ENCODE assay signal across 8 cellular contexts in the genomic region with DNA sequence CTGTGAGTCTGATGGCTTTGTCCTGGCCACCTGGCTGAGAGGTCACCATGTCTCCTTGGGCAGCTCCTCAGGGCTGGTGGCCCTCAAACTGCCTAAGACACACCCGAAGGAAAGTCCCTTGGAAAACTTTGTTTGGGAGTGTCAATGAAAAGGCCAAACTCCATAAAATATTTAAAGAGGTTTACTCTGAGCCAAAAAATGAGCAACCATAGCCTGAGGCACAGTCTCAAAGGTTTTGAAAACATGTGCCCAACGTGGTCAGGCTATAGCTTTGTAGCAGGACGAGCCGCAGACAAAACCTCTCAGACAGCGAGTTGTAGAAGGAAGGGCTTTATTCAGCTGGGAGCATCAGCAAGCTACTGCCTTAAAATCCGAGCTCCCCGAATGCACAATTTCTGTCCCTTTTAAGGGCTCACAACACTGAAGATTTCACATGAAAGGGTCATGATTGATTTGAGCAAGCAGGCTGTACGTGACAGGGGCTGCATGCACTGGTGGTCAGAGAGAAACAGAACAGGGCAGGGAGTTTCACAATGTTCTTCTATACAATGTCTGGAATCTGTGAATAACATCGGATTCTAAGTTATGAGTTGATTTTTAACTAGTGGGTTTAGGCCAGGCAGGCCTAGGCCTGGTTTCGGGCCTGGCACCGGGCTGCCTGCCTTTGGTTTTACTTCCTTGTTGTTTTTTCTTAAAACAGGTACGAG. TPM values are rescaled to one million over a fixed set of nuclear protein-coding genes. Genes with fewer than 3 reads are reported as not detected.
DNase-seq lines count a peak whose midpoint lies in the region; FAIRE-seq and TF ChIP-seq lines count a peak whose summit lies in the region.
"Not testable (repeated sequence)": the region's sequence is repeated elsewhere in the genome, so short reads cannot be mapped to it uniquely, and the experiment has no call there.

No MANE protein-coding gene starts in this region.

- intact Hi-C loops in Calu3 (cut with micrococcal nuclease; ENCODE audit: unreplicated experiment), result not testable (repeated sequence)
- intact Hi-C loops in kidney (cut with DNase I), result loop anchor here (10.0 kb wide), 1 partner anchor 183 kb away; no protein-coding TSS in a partner anchor

- H3K4me3 Mint-ChIP-seq in Calu3 (ENCODE audit: low read depth, unreplicated experiment), result peak overlapping the region; percentile 25
- not testable (repeated sequence) for H3K4me3 Mint-ChIP-seq in type B pancreatic cell

- H3K4me1 Mint-ChIP-seq in Calu3 (ENCODE audit: low read depth, unreplicated experiment) (peaks cover 86% of the 10 kb centered on the region), type B pancreatic cell (ENCODE audit: unreplicated experiment) (peaks cover 43% of the 10 kb centered on the region)

- H3K27me3 Mint-ChIP-seq in Calu3 (ENCODE audit: unreplicated experiment); type B pancreatic cell: not testable (repeated sequence)

- WGBS in mesendoderm (ENCODE audit: extremely low coverage, insufficient coverage, low lambda C conversion rate), result no CpG with 5 or more reads among the region's 12 CpGs
- no CpG with 5 or more reads among the region's 12 CpGs for WGBS in neuronal stem cell (ENCODE audit: extremely low coverage in 2 of 2, insufficient read length in 2 of 2, insufficient replicate concordance in 1 of 2), 2 donors

- not testable (repeated sequence) for H2AFZ ChIP-seq in neuronal stem cell (ENCODE audit: low read length)

- peak overlapping the region; percentile 59 for H3K56ac ChIP-seq in mesendoderm (ENCODE audit: low read length)

- CTCF ChIA-PET in Calu3 (lab: Charles Lee), result interaction anchor here (0.9 kb wide), 1 partner anchor 11 kb away, joined by 3 read pairs; no protein-coding TSS in a partner anchor

- peak overlapping the region; percentile 50 for H3K4ac ChIP-seq in mesendoderm (ENCODE audit: low read depth, low read length)
- not testable (repeated sequence) for H3K4ac ChIP-seq in neuronal stem cell (ENCODE audit: low read length)

- peaks cover 36% of the 10 kb centered on the region for H3K36me3 Mint-ChIP-seq in Calu3 (ENCODE audit: insufficient read depth, unreplicated experiment)
- not testable (repeated sequence) for H3K36me3 Mint-ChIP-seq in type B pancreatic cell

- H4K91ac ChIP-seq in neuronal stem cell (ENCODE audit: low read depth, low read length, poor library complexity), result not testable (repeated sequence)

- not testable (repeated sequence) for H3K14ac ChIP-seq in neuronal stem cell (ENCODE audit: low read length)

- H4K5ac ChIP-seq in mesendoderm (ENCODE audit: low read length), result not testable (repeated sequence)

- TF ChIP-seq CTCF in Calu3 (IDR thresholded peaks at IDR 0.05; ENCODE audit: unreplicated experiment); kidney (IDR thresholded peaks at IDR 0.05; ENCODE audit: borderline replicate concordance, extremely low read depth, insufficient read depth); type B pancreatic cell (conservative IDR thresholded peaks at IDR 0.05): not testable (repeated sequence)

- H3K27ac Mint-ChIP-seq in Calu3 (ENCODE audit: unreplicated experiment), result peak overlapping the region; percentile 90
- H3K27ac Mint-ChIP-seq in type B pancreatic cell, result peak overlapping the region; percentile 10

- H2BK120ac ChIP-seq in mesendoderm (ENCODE audit: low read depth, low read length), result peak overlapping the region; percentile 66
- not testable (repeated sequence) for H2BK120ac ChIP-seq in neuronal stem cell (ENCODE audit: low read depth, low read length)

- peak overlapping the region; percentile 18 for H3K18ac ChIP-seq in mesendoderm (ENCODE audit: low read length)
- H3K18ac ChIP-seq in neuronal stem cell (ENCODE audit: low read length), result peak overlapping the region; percentile 15

- H2BK15ac ChIP-seq in mesendoderm (replicated peaks; ENCODE audit: low read depth); neuronal stem cell (ENCODE audit: low read length): not testable (repeated sequence)

- BruUV-seq in Calu3 (replicated peaks; lab: Mats Ljungman, UMichigan), result not testable (repeated sequence)

- H3K4me1 ChIP-seq in HUES6 (ENCODE audit: control insufficient read depth, insufficient read depth, low read length) (peaks cover 40% of the 10 kb centered on the region), duodenal mucosa (ENCODE audit: control insufficient read depth in 1 of 2, insufficient read depth in 2 of 2, low read length in 2 of 2) (peaks cover 52 to 53% of the 10 kb centered on the region in 2 donors), kidney (ENCODE audit: control insufficient read depth in 1 of 2, insufficient read depth in 1 of 2, low read depth in 1 of 2, low read length in 2 of 2) (peaks cover 13 to 25% of the 10 kb centered on the region in 2 donors), mesendoderm (ENCODE audit: control insufficient read depth, low read depth, low read length) (peaks cover 10% of the 10 kb centered on the region), neuronal stem cell (ENCODE audit: control insufficient read depth in 2 of 2, insufficient read depth in 1 of 2, low read depth in 1 of 2, low read length in 2 of 2) (peaks cover 0 to 13% of the 10 kb centered on the region in 2 donors)

- H3K4me3 ChIP-seq in HUES6 (ENCODE audit: low read depth, low read length); kidney (ENCODE audit: low read length in 2 of 2); mesendoderm (ENCODE audit: low read length); neuronal stem cell (ENCODE audit: low read length in 2 of 2): not testable (repeated sequence)
- H3K4me3 ChIP-seq in duodenal mucosa (ENCODE audit: low read depth in 1 of 2, low read length in 2 of 2), result peak overlapping the region; percentile 25 to 28

- H3K4me2 ChIP-seq in mesendoderm (ENCODE audit: low read length); neuronal stem cell (ENCODE audit: insufficient read depth, low read length, poor library complexity, severe bottlenecking): not testable (repeated sequence)

- H3K79me1 ChIP-seq in mesendoderm (ENCODE audit: low read length); neuronal stem cell (ENCODE audit: low read depth, low read length): not testable (repeated sequence)

- H3K27ac ChIP-seq in HUES6 (ENCODE audit: low read depth, low read length) (peak overlapping the region; percentile 51; the same call in 1 of the 2 replicates), duodenal mucosa (ENCODE audit: low read depth, low read length) (peak overlapping the region; percentile 35), kidney (ENCODE audit: low read depth in 2 of 2, low read length in 2 of 2) (peak overlapping the region; percentile 51 to 60), mesendoderm (ENCODE audit: low read depth, low read length) (peak overlapping the region; percentile 37)
- H3K27ac ChIP-seq in neuronal stem cell (replicated peaks; ENCODE audit: low read length), result not testable (repeated sequence)

- peak overlapping the region; percentile 52 for H2AK5ac ChIP-seq in mesendoderm (ENCODE audit: low read length)
- H2AK5ac ChIP-seq in neuronal stem cell (ENCODE audit: low read depth, low read length), result peak overlapping the region; percentile 38

- DNase-seq in Calu3, result peak; percentile 58
- peak; percentile 5 for DNase-seq in RCC 7860 (ENCODE audit: low spot score)
- not testable (repeated sequence) for DNase-seq in kidney; mesendoderm; neuronal stem cell (ENCODE audit: low spot score); type B pancreatic cell (ENCODE audit: extremely low spot score, unreplicated experiment)

- H3K9ac ChIP-seq in HUES6 (ENCODE audit: low read length); duodenal mucosa (ENCODE audit: low read depth in 1 of 2, low read length in 2 of 2); mesendoderm (ENCODE audit: low read length); neuronal stem cell (ENCODE audit: low read depth, low read length, poor library complexity): not testable (repeated sequence)
- peak overlapping the region in 1 of 2 donors; percentile 2 for H3K9ac ChIP-seq in kidney (ENCODE audit: low read length in 2 of 2)

- FAIRE-seq in RCC 7860 (lab: Jason Lieb, UNC), result peak; percentile 46
- FAIRE-seq in kidney (lab: Jason Lieb, UNC), result not testable (repeated sequence)

- not testable (repeated sequence) for H3K79me2 ChIP-seq in mesendoderm (ENCODE audit: control insufficient read depth, insufficient read depth, low read length)

- peak overlapping the region; percentile 82 for H2BK5ac ChIP-seq in mesendoderm (ENCODE audit: low read length)
- H2BK5ac ChIP-seq in neuronal stem cell (ENCODE audit: low read length), result not testable (repeated sequence)

- H3K9me3 ChIP-seq in HUES6 (ENCODE audit: control insufficient read depth, insufficient read depth, low read depth, low read length), result peaks cover 14% of the 10 kb centered on the region
- not testable (repeated sequence) for H3K9me3 ChIP-seq in duodenal mucosa (ENCODE audit: control insufficient read depth in 1 of 2, low read length in 2 of 2); kidney (ENCODE audit: control insufficient read depth in 1 of 2, low read length in 2 of 2); neuronal stem cell (replicated peaks in 1 of 2; ENCODE audit: control insufficient read depth in 2 of 2, insufficient read depth in 1 of 2, low read depth in 1 of 2, low read length in 2 of 2)

- H3K27me3 ChIP-seq in HUES6 (ENCODE audit: control insufficient read depth, insufficient read depth, low read length); duodenal mucosa (ENCODE audit: control insufficient read depth in 1 of 2, insufficient read depth in 2 of 2, low read length in 2 of 2); mesendoderm (ENCODE audit: insufficient read depth, low read length, poor library complexity); neuronal stem cell (ENCODE audit: control insufficient read depth in 3 of 3, insufficient read depth in 3 of 3, low read depth in 1 of 3, low read length in 3 of 3): not testable (repeated sequence)

- H3K23ac ChIP-seq in mesendoderm (ENCODE audit: low read length); neuronal stem cell (ENCODE audit: low read depth, low read length, poor library complexity): not testable (repeated sequence)

- not testable (repeated sequence) for H3K9me3 Mint-ChIP-seq in Calu3 (ENCODE audit: low read depth, unreplicated experiment); type B pancreatic cell

- H2BK12ac ChIP-seq in neuronal stem cell (ENCODE audit: low read length), result peak overlapping the region; percentile 95

- not testable (repeated sequence) for H4K8ac ChIP-seq in mesendoderm (ENCODE audit: low read depth, low read length); neuronal stem cell (ENCODE audit: low read depth, low read length)

- not testable (repeated sequence) for H3K36me3 ChIP-seq in HUES6 (ENCODE audit: control insufficient read depth, insufficient read depth, low read length); duodenal mucosa (ENCODE audit: control insufficient read depth in 1 of 2, insufficient read depth in 2 of 2, low read length in 2 of 2); kidney (ENCODE audit: control insufficient read depth in 1 of 2, insufficient read depth in 2 of 2, low read length in 2 of 2); mesendoderm (ENCODE audit: control insufficient read depth, insufficient read depth, low read length); neuronal stem cell (replicated peaks in 1 of 2; ENCODE audit: control insufficient read depth in 2 of 2, insufficient read depth in 2 of 2, low read length in 2 of 2)

RNA-seq across cellular contexts. Expression of a gene that starts 58.4 kb away (rescaled TPM):
- total RNA-seq in Calu3 (2022) (3.0 and 3.7 TPM in 2 replicates), kidney (19.6 TPM), type B pancreatic cell (ENCODE audit: low replicate concordance) (2.6 and 21.5 TPM in 2 replicates)
- 17.0 TPM for polyA plus RNA-seq in kidney (ENCODE audit: insufficient read depth, low read depth, low replicate concordance)
- 8.9 TPM for polyA plus RNA-seq in mesendoderm (2013, experiment 1 of 2)
- 9.0 TPM for polyA plus RNA-seq in mesendoderm (2013, experiment 2 of 2)
- 17.5 TPM for polyA plus RNA-seq in neuronal stem cell (2013, experiment 1 of 2)
- 17.4 TPM for polyA plus RNA-seq in neuronal stem cell (2013, experiment 2 of 2)
